In genomic region chr10:124449170-124450009, GRCh38 we compare ENCODE assay signal across 11 cellular contexts. TPM values are rescaled to one million over a fixed set of nuclear protein-coding genes. Genes with fewer than 3 reads are reported as not detected.
DNase-seq lines count a peak whose midpoint lies in the region; ATAC-seq, FAIRE-seq and TF ChIP-seq lines count a peak whose summit lies in the region.
"Had no signal": no experiment of that assay in that cellular context is flagged by ENCODE, and none has a peak within 500 bp of the region (broad histone marks: within the 10 kb centered on the region; RNA-seq: fewer than 3 reads in every experiment).

No MANE protein-coding gene starts in this region.

- H3K36me3 ChIP-seq in cardiac muscle cell (no peaks in the 10 kb centered on the region), ascending aorta (no peaks in the 10 kb centered on the region), lower lobe of right lung (no peaks in the 10 kb centered on the region)

- DNase-seq in cardiac muscle cell (ENCODE audit: low read depth in 1 of 2, low spot score in 1 of 2) (no peak), left ventricle myocardium superior (no peak), ascending aorta (ENCODE audit: low spot score in 2 of 2) (no peak), lower lobe of right lung (no peak), type B pancreatic cell (ENCODE audit: extremely low spot score, unreplicated experiment) (no peak), NCI-H1092 treated with DMSO at 0.1 percent for 48 hours (lab: John Stamatoyannopoulos, UW) (no peak), urothelium cell line (ENCODE audit: low spot score) (no peak)
- DNase-seq: activated naive CD4-positive, alpha-beta T cell treated with anti-CD3 and anti-CD28 coated beads, Interleukin-2, amount 10 ng/mL, durations not matched to agents 7 days and 5 days had no signal

- H3K27ac ChIP-seq in cardiac muscle cell (no peak overlapping the region), ascending aorta (no peak overlapping the region), lower lobe of right lung (no peak overlapping the region)

- H3K4me3 Mint-ChIP-seq in type B pancreatic cell, result peak overlapping the region; percentile 83

- H3K9me3 ChIP-seq in cardiac muscle cell (ENCODE audit: low read depth), result no peaks in the 10 kb centered on the region
- H3K9me3 ChIP-seq in ascending aorta, result no peaks in the 10 kb centered on the region
- H3K9me3 ChIP-seq in lower lobe of right lung, result no peaks in the 10 kb centered on the region

- no peaks in the 10 kb centered on the region for H3K9me3 Mint-ChIP-seq in type B pancreatic cell
- H3K9me3 Mint-ChIP-seq: activated naive CD4-positive, alpha-beta T cell treated with anti-CD3 and anti-CD28 coated beads, Interleukin-2, amount 10 ng/mL, durations not matched to agents 7 days and 5 days had no signal

- TF ChIP-seq CTCF in cardiac muscle cell (IDR thresholded peaks at IDR 0.05; ENCODE audit: low read depth, low read length) (no peak), ascending aorta (IDR thresholded peaks at IDR 0.05) (no peak), lower lobe of right lung (IDR thresholded peaks at IDR 0.05) (no peak), type B pancreatic cell (conservative IDR thresholded peaks at IDR 0.05) (no peak)

- intact Hi-C loops in left ventricle myocardium superior (cut with micrococcal nuclease) (no loop called here), ascending aorta (cut with DNase I) (no loop called here), lower lobe of right lung (cut with DNase I) (no loop called here)

- H3K4me1 Mint-ChIP-seq in type B pancreatic cell (ENCODE audit: unreplicated experiment), result peaks cover 18% of the 10 kb centered on the region

- ATAC-seq in left ventricle myocardium superior, result no peak
- no peak for ATAC-seq in lower lobe of right lung
- no peak for ATAC-seq in HG02870 (IDR thresholded peaks at IDR 0.05; ENCODE audit: unreplicated experiment)

- H3K27ac Mint-ChIP-seq in type B pancreatic cell, result no peak overlapping the region
- H3K27ac Mint-ChIP-seq: activated naive CD4-positive, alpha-beta T cell treated with anti-CD3 and anti-CD28 coated beads, Interleukin-2, amount 10 ng/mL, durations not matched to agents 7 days and 5 days had no signal

- H3K4me3 ChIP-seq in cardiac muscle cell (peak overlapping the region; percentile 29), ascending aorta (peak overlapping the region; percentile 39 to 52), lower lobe of right lung (peak overlapping the region; percentile 14)

- H3K27me3 Mint-ChIP-seq in type B pancreatic cell, result peaks cover 95% of the 10 kb centered on the region

- FAIRE-seq in urothelium cell line (lab: Jason Lieb, UNC), result no peak

- H3K4me1 ChIP-seq in cardiac muscle cell (ENCODE audit: low read depth), result peaks cover 8% of the 10 kb centered on the region
- peaks cover 4 to 17% of the 10 kb centered on the region in 2 donors for H3K4me1 ChIP-seq in ascending aorta
- H3K4me1 ChIP-seq in lower lobe of right lung, result peaks cover 16% of the 10 kb centered on the region

- H3K36me3 Mint-ChIP-seq in type B pancreatic cell, result no peaks in the 10 kb centered on the region

- H3K27me3 ChIP-seq in cardiac muscle cell, result peaks cover 96% of the 10 kb centered on the region
- peaks cover 7% of the 10 kb centered on the region for H3K27me3 ChIP-seq in ascending aorta
- peaks cover 97% of the 10 kb centered on the region for H3K27me3 ChIP-seq in lower lobe of right lung (ENCODE audit: low read depth)

RNA-seq across cellular contexts. Expression of gene NKX1-2, which starts 0.4 kb away (rescaled TPM):
- total RNA-seq in cardiac muscle cell (0.33 TPM in 1 of 2 replicates, not detected in the other), left ventricle myocardium superior (not detected), ascending aorta (not detected), lower lobe of right lung (not detected), type B pancreatic cell (ENCODE audit: low replicate concordance) (0.29 and 0.48 TPM in 2 replicates)
- not detected in 2 replicates for polyA plus RNA-seq in cardiac muscle cell
- total RNA-seq: renal cortical epithelial cell; T-helper 1 cell treated with Interleukin-12 subunit alpha and Interleukin-12 subunit beta and Interleukin-4 antibody, amounts not matched to agents 30 ng/mL and 1 ng/mL, for 36 hours had no signal

RNA-seq across cellular contexts. Expression of gene LHPP, which starts 12.2 kb away (rescaled TPM):
- 18.6 and 40.6 TPM in 2 replicates for total RNA-seq in cardiac muscle cell
- polyA plus RNA-seq in cardiac muscle cell, result 19.1 and 23.7 TPM in 2 replicates
- total RNA-seq in left ventricle myocardium superior, result 9.1 TPM
- 5.1 TPM for total RNA-seq in ascending aorta
- total RNA-seq in lower lobe of right lung, result 17.8 TPM
- 12.7 and 13.6 TPM in 2 replicates for total RNA-seq in type B pancreatic cell (ENCODE audit: low replicate concordance)

RNA-seq across cellular contexts. Expression of gene OAT, which starts 30.7 kb away (rescaled TPM):
- total RNA-seq in cardiac muscle cell (22.2 and 30.8 TPM in 2 replicates), left ventricle myocardium superior (22.7 TPM), ascending aorta (48.2 TPM), lower lobe of right lung (54.2 TPM), type B pancreatic cell (ENCODE audit: low replicate concordance) (83.4 and 144 TPM in 2 replicates)
- 46.7 and 80.4 TPM in 2 replicates for polyA plus RNA-seq in cardiac muscle cell
